ENCODE assay signal across 32 cellular contexts in the genomic region with DNA sequence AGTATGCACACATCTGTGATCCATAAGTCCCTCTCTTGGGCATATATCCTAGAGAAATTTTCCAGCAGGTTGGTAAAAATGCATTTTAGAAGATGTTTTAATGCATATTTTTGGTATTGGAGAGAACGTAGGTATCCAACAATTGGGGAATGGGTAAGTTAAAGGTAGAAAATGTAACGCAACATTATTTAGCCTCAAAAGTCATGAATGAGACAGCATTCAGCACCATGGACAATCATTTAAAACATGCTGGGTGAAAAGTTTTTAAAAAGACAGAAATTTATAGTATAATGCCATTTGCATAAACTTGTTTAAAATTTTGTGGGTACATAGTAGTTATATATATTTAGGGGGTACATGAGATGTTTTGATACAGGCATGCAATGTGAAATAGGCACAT. TPM values are rescaled to one million over a fixed set of nuclear protein-coding genes. Genes with fewer than 3 reads are reported as not detected.
A peak's percentile ranks its signal among the peaks of the same experiment; 100 is the strongest.
DNase-seq lines count a peak whose midpoint lies in the region; ATAC-seq, FAIRE-seq and TF ChIP-seq lines count a peak whose summit lies in the region.
"Had no signal": no experiment of that assay in that cellular context is flagged by ENCODE, and none has a peak within 500 bp of the region (broad histone marks: within the 10 kb centered on the region; RNA-seq: fewer than 3 reads in every experiment).

No MANE protein-coding gene starts in this region.

- POLR2A ChIA-PET in A549 (lab: Yijun Ruan, JAX) (no interaction called here), HEK293 (lab: Yijun Ruan, JAX) (no interaction called here)

- H3K9me3 ChIP-seq in A549: no peaks in the 10 kb centered on the region
- no peaks in the 10 kb centered on the region for H3K9me3 ChIP-seq in HEK293 (ENCODE audit: control insufficient read depth, insufficient read depth, low read depth, low read length)
- H3K9me3 ChIP-seq: BE2C, Caco-2 had no signal

- WGBS in A549 (ENCODE audit: missing lambda C conversion rate): 98% methylated on average over 2 of the region's 2 CpGs

- TF ChIP-seq EP300 in A549 (IDR thresholded peaks at IDR 0.05) (no peak), Ishikawa (IDR thresholded peaks at IDR 0.05; ENCODE audit: borderline replicate concordance) (no peak)

- in situ Hi-C loops in G401 (cut with HindIII; ENCODE audit: low sequenced_read_pairs): no loop called here

- no peak for FAIRE-seq in A549 (lab: Jason Lieb, UNC)
- FAIRE-seq: A204.1, D721Med had no signal

- TF ChIP-seq POLR2A in A549 (IDR thresholded peaks at IDR 0.05; ENCODE audit: low read length): no peak

- CTCF ChIA-PET in A549 (lab: Yijun Ruan, JAX) (no interaction called here), HEK293 (lab: Yijun Ruan, JAX) (no interaction called here)

- ATAC-seq in A549: no peak
- ATAC-seq: CD8-positive, alpha-beta T cell had no signal

- H3K36me3 ChIP-seq in HEK293 (ENCODE audit: control insufficient read depth in 2 of 2, insufficient read depth in 1 of 2, low read length in 2 of 2): no peaks in the 10 kb centered on the region
- H3K36me3 ChIP-seq: BE2C; BLaER1; BLaER1 treated with 17β-estradiol and CSF1 and Interleukin-3, amounts not matched to agents 10 nM and 100 nM had no signal

- TF ChIP-seq CTCF in A549 (IDR thresholded peaks at IDR 0.05) (no peak), HEK293 (tag by site-specific recombination; IDR thresholded peaks at IDR 0.05) (no peak)

- H3K27ac ChIP-seq in A549: no peak overlapping the region
- H3K27ac ChIP-seq in HEK293 (ENCODE audit: extremely low read depth, low read depth, low read length): no peak overlapping the region
- H3K27ac ChIP-seq: 22Rv1; BLaER1; BLaER1 treated with 17β-estradiol and CSF1 and Interleukin-3, amounts not matched to agents 10 nM and 100 nM; C4-2B had no signal

- H3K4me3 ChIP-seq in A549: no peak overlapping the region
- H3K4me3 ChIP-seq in HEK293 (ENCODE audit: low read depth, low read length): no peak overlapping the region
- H3K4me3 ChIP-seq: BLaER1; BLaER1 treated with 17β-estradiol and CSF1 and Interleukin-3, amounts not matched to agents 10 nM and 100 nM had no signal

- H3K4me1 ChIP-seq in A549: 0 out of 3 replicates have a peak, but pooled peaks cover 5% of the 10 kb centered on the region
- no peaks in the 10 kb centered on the region for H3K4me1 ChIP-seq in HEK293 (ENCODE audit: control insufficient read depth, insufficient read depth, low read length)

- H3K4me2 ChIP-seq in A549: no peak overlapping the region
- H3K4me2 ChIP-seq: BLaER1; BLaER1 treated with 17β-estradiol and CSF1 and Interleukin-3, amounts not matched to agents 10 nM and 100 nM had no signal

- no peak for TF ChIP-seq RAD21 in A549 (conservative IDR thresholded peaks at IDR 0.05 in 1 of 2, IDR thresholded peaks at IDR 0.05 in 1 of 2)
- TF ChIP-seq RAD21 in Ishikawa (IDR thresholded peaks at IDR 0.05; ENCODE audit: low read depth): no peak

- no peak for DNase-seq in A549 (ENCODE audit: low read depth in 1 of 2, low spot score in 1 of 2)
- DNase-seq in cortex of kidney (lab: John Stamatoyannopoulos, UW): no peak
- no peak for DNase-seq in G401 (ENCODE audit: low spot score)
- DNase-seq in GOT3 (lab: John Stamatoyannopoulos, UW): no peak
- DNase-seq: 8988T; ACHN; AML-193; BE2C; C1 segment of cervical spinal cord; Caco-2; Calu3; CD4-positive, alpha-beta memory T cell; CD4-positive, alpha-beta T cell; CD4-positive, CD25-positive, alpha-beta regulatory T cell; CD8-positive, alpha-beta memory T cell; CD8-positive, alpha-beta T cell; COR-L47; DMS 273 treated with DMSO at 0.1 percent for 48 hours; DMS153; DMS53; DMS79; DMS79 treated with DMSO at 0.1 percent for 48 hours; DND-41; EL had no signal

TF ChIP-seq in A549, 52 proteins besides CTCF, POLR2A, EP300 and RAD21:
- TF ChIP-seq, protein P1, sequence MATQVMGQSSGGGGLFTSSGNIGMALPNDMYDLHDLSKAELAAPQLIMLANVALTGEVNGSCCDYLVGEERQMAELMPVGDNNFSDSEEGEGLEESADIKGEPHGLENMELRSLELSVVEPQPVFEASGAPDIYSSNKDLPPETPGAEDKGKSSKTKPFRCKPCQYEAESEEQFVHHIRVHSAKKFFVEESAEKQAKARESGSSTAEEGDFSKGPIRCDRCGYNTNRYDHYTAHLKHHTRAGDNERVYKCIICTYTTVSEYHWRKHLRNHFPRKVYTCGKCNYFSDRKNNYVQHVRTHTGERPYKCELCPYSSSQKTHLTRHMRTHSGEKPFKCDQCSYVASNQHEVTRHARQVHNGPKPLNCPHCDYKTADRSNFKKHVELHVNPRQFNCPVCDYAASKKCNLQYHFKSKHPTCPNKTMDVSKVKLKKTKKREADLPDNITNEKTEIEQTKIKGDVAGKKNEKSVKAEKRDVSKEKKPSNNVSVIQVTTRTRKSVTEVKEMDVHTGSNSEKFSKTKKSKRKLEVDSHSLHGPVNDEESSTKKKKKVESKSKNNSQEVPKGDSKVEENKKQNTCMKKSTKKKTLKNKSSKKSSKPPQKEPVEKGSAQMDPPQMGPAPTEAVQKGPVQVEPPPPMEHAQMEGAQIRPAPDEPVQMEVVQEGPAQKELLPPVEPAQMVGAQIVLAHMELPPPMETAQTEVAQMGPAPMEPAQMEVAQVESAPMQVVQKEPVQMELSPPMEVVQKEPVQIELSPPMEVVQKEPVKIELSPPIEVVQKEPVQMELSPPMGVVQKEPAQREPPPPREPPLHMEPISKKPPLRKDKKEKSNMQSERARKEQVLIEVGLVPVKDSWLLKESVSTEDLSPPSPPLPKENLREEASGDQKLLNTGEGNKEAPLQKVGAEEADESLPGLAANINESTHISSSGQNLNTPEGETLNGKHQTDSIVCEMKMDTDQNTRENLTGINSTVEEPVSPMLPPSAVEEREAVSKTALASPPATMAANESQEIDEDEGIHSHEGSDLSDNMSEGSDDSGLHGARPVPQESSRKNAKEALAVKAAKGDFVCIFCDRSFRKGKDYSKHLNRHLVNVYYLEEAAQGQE (IDR thresholded peaks at IDR 0.05): peak; percentile 13; the same call in 1 of the 2 replicates
- TF ChIP-seq CHD4 (IDR thresholded peaks at IDR 0.05; ENCODE audit: borderline replicate concordance): no peak

TF ChIP-seq in HEK293, 187 proteins besides CTCF, POLR2A, EP300 and RAD21:
- TF ChIP-seq MZF1 (tag by site-specific recombination; IDR thresholded peaks at IDR 0.05; ENCODE audit: borderline replicate concordance): peak; percentile 63; the same call in 1 of the 2 replicates
- TF ChIP-seq ZBTB21 (tag by site-specific recombination; IDR thresholded peaks at IDR 0.05): no peak

TF ChIP-seq in Ishikawa, 13 proteins besides CTCF, POLR2A, EP300 and RAD21:
- TF ChIP-seq, protein P2, sequence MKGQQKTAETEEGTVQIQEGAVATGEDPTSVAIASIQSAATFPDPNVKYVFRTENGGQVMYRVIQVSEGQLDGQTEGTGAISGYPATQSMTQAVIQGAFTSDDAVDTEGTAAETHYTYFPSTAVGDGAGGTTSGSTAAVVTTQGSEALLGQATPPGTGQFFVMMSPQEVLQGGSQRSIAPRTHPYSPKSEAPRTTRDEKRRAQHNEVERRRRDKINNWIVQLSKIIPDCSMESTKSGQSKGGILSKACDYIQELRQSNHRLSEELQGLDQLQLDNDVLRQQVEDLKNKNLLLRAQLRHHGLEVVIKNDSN (IDR thresholded peaks at IDR 0.05): no peak
- TF ChIP-seq CREB1 (IDR thresholded peaks at IDR 0.05; ENCODE audit: low read depth) (no peak), YY1 (IDR thresholded peaks at IDR 0.05; ENCODE audit: low read depth) (no peak), FOXM1 (IDR thresholded peaks at IDR 0.05; ENCODE audit: borderline replicate concordance, low read depth) (no peak), NFIC (IDR thresholded peaks at IDR 0.05) (no peak)
- TF ChIP-seq, protein P1 (IDR thresholded peaks at IDR 0.05; ENCODE audit: low read depth): peak; percentile 41

RNA-seq across cellular contexts. Expression of a gene that starts 43.4 kb away (rescaled TPM):
- polyA plus RNA-seq in A549 (2011; rRNA removed) (9.3 and 10.4 TPM in 2 replicates), A549 (2017; fragmentation: RNase III; extraction: RNeasy Plus Mini Kit Qiagen cat#74134 plus additional on column Dnase treatment) (6.0 to 9.9 TPM (median 9.0 TPM) in 3 replicates)
- 2.6 and 2.9 TPM in 2 replicates for polyA plus RNA-seq in A549 (2012; cell fraction: cytosol; rRNA removed)
- 1.5 and 2.7 TPM in 2 replicates for polyA plus RNA-seq in A549 (2012; cell fraction: nucleus; rRNA removed)
- 6.3 and 7.3 TPM in 2 replicates for polyA minus RNA-seq in A549 (2011; rRNA and poly(A)+ RNA removed)
- total RNA-seq in G401 (2014; rRNA removed; shearing (Covaris generic)): 9.2 and 10.6 TPM in 2 replicates
